In genomic region chr15:63093486-63094205, GRCh38 we compare ENCODE assay signal across 8 cellular contexts. TPM values are rescaled to one million over a fixed set of nuclear protein-coding genes. Genes with fewer than 3 reads are reported as not detected.
DNase-seq lines count a peak whose midpoint lies in the region; ATAC-seq, FAIRE-seq and TF ChIP-seq lines count a peak whose summit lies in the region.

No MANE protein-coding gene starts in this region.

- no peaks in the 10 kb centered on the region for H3K27me3 ChIP-seq in SJCRH30
- H3K27me3 ChIP-seq in tibial nerve = no peaks in the 10 kb centered on the region

- no peak overlapping the region for H3K4me3 Mint-ChIP-seq in osteocyte (ENCODE audit: unreplicated experiment)

- H3K27me3 Mint-ChIP-seq in osteocyte (ENCODE audit: unreplicated experiment) = no peaks in the 10 kb centered on the region

- peaks cover 12% of the 10 kb centered on the region; the same call in 1 of the 2 replicates for H3K4me1 ChIP-seq in SJCRH30
- H3K4me1 ChIP-seq in tibial nerve = peaks cover 0 to 11% (median under 1%) of the 10 kb centered on the region in 4 donors

- no peak overlapping the region for H3K4me3 ChIP-seq in SJCRH30
- H3K4me3 ChIP-seq in tibial nerve = no peak overlapping the region

- peak in 1 of 2 donors; percentile 31 for TF ChIP-seq EP300 in tibial nerve (IDR thresholded peaks at IDR 0.05)

- no peak for ATAC-seq in HG03469 (IDR thresholded peaks at IDR 0.05; ENCODE audit: unreplicated experiment)

- H3K36me3 Mint-ChIP-seq in osteocyte (ENCODE audit: unreplicated experiment) = no peaks in the 10 kb centered on the region

- TF ChIP-seq CTCF in GM12872 (IDR thresholded peaks at IDR 0.05; ENCODE audit: insufficient read depth, low read depth, low read length) (peak; percentile 94), osteocyte (IDR thresholded peaks at IDR 0.05) (peak; percentile 94), tibial nerve (IDR thresholded peaks at IDR 0.05) (peak; percentile 64 to 92 (median 83))

- H3K36me3 ChIP-seq in SJCRH30 (no peaks in the 10 kb centered on the region), tibial nerve (no peaks in the 10 kb centered on the region)

- peaks cover 33% of the 10 kb centered on the region for H3K4me1 Mint-ChIP-seq in osteocyte (ENCODE audit: unreplicated experiment)

- FAIRE-seq in frontal cortex (lab: Jason Lieb, UNC) = no peak

- H3K9me3 ChIP-seq in SJCRH30 (replicated peaks) = 0 out of 2 replicates have a peak, but pooled peaks cover 3% of the 10 kb centered on the region
- no peaks in the 10 kb centered on the region for H3K9me3 ChIP-seq in tibial nerve

- no peak overlapping the region for H3K27ac Mint-ChIP-seq in osteocyte (ENCODE audit: unreplicated experiment)

- no peaks in the 10 kb centered on the region for H3K9me3 Mint-ChIP-seq in osteocyte (ENCODE audit: unreplicated experiment)

- no peak overlapping the region for H3K27ac ChIP-seq in SJCRH30
- no peak overlapping the region for H3K27ac ChIP-seq in tibial nerve

- no peak for TF ChIP-seq POLR2A in tibial nerve (IDR thresholded peaks at IDR 0.05)

- WGBS in tibial nerve, 2 donors = 29 to 31% methylated on average over 6 of the region's 6 CpGs

- peak; percentile 75 for DNase-seq in M059J (ENCODE audit: low read depth)
- peak; percentile 75 to 88 for DNase-seq in SJCRH30
- DNase-seq in activated T-helper 9 cell treated with anti-CD3 and anti-CD28 coated beads, Interleukin-2, amount 50 U/mL, for 16 hours (ENCODE audit: low read depth) = peak; percentile 49
- peak; percentile 73 to 82 for DNase-seq in frontal cortex (ENCODE audit: low spot score in 2 of 2)
- no peak for DNase-seq in osteocyte (ENCODE audit: extremely low spot score, unreplicated experiment)
- DNase-seq in tibial nerve (ENCODE audit: low spot score in 2 of 2) = peak; percentile 71 to 95

RNA-seq across cellular contexts. Expression of gene LACTB, which starts 28.0 kb away (rescaled TPM):
- 22.5 and 41.1 TPM in 2 replicates for total RNA-seq in M059J (2014; rRNA removed; shearing (Covaris generic))
- 12.9 and 13.2 TPM in 2 replicates for total RNA-seq in SJCRH30 (2014; rRNA removed; shearing (Covaris generic))
- total RNA-seq in frontal cortex (15.9 TPM), osteocyte (11.2 and 13.3 TPM in 2 replicates), tibial nerve (10 to 100 TPM in 3 of 4 donors, 1 to 10 TPM in 1; 9.0 to 18.4 (median 16.5) TPM)

RNA-seq across cellular contexts. Expression of gene TPM1, which starts 51.1 kb away (rescaled TPM):
- total RNA-seq in M059J (2014; rRNA removed; shearing (Covaris generic)) = 1,051 and 1,337 TPM in 2 replicates
- total RNA-seq in SJCRH30 (2014; rRNA removed; shearing (Covaris generic)) = 57.5 and 58.2 TPM in 2 replicates
- total RNA-seq in frontal cortex = 88.5 TPM
- total RNA-seq in osteocyte = 1,635 and 1,747 TPM in 2 replicates
- total RNA-seq in tibial nerve = 100 to 1,000 TPM; 311 to 468 (median 366) TPM
